1 cellular context compared by ENCODE assay signal in genomic region chr19:10874019-10874418, GRCh38.
TF ChIP-seq lines count a peak whose summit lies in the region.

No MANE protein-coding gene starts in this region.

TF ChIP-seq in IMR-90, 13 proteins besides CTCF, POLR2A, EP300 and RAD21:
- TF ChIP-seq CEBPB (IDR thresholded peaks at IDR 0.05; ENCODE audit: low read depth, low read length), result no peak
- TF ChIP-seq FOS (IDR thresholded peaks at IDR 0.05; ENCODE audit: low read depth, low read length), result no peak
- no peak for TF ChIP-seq RFX5 (IDR thresholded peaks at IDR 0.05; ENCODE audit: low read depth, low read length)
- no peak for TF ChIP-seq MAFK (IDR thresholded peaks at IDR 0.05; ENCODE audit: low read depth, low read length)
- no peak for TF ChIP-seq NFE2L2 (IDR thresholded peaks at IDR 0.05; ENCODE audit: low read depth, low read length)
- no peak for TF ChIP-seq CHD1 (IDR thresholded peaks at IDR 0.05; ENCODE audit: low read depth, low read length)
- no peak for TF ChIP-seq RCOR1 (IDR thresholded peaks at IDR 0.05; ENCODE audit: insufficient replicate concordance, low read length)
- TF ChIP-seq, protein P1, sequence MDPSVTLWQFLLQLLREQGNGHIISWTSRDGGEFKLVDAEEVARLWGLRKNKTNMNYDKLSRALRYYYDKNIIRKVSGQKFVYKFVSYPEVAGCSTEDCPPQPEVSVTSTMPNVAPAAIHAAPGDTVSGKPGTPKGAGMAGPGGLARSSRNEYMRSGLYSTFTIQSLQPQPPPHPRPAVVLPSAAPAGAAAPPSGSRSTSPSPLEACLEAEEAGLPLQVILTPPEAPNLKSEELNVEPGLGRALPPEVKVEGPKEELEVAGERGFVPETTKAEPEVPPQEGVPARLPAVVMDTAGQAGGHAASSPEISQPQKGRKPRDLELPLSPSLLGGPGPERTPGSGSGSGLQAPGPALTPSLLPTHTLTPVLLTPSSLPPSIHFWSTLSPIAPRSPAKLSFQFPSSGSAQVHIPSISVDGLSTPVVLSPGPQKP (IDR thresholded peaks at IDR 0.05; ENCODE audit: borderline replicate concordance, low read depth, low read length), result no peak
- no peak for TF ChIP-seq MXI1 (IDR thresholded peaks at IDR 0.05; ENCODE audit: borderline replicate concordance, low read depth, low read length)
- no peak for TF ChIP-seq MAZ (IDR thresholded peaks at IDR 0.05; ENCODE audit: borderline replicate concordance, low read depth, low read length)
- TF ChIP-seq BHLHE40 (IDR thresholded peaks at IDR 0.05; ENCODE audit: low read depth, low read length), result no peak
- no peak for TF ChIP-seq USF2 (IDR thresholded peaks at IDR 0.05; ENCODE audit: low read depth, low read length)
- TF ChIP-seq SMC3 (IDR thresholded peaks at IDR 0.05; ENCODE audit: low read depth, low read length), result no peak
TF ChIP-seq in IMR-90: peak in this region for 0.
